ENCODE assay signal across 1 cellular context in genomic region chr1:116570358-116571214, GRCh38.
TF ChIP-seq lines count a peak whose summit lies in the region.

Gene CD58 (minus strand): TSS chr1:116571026. CDS start chr1:116570972, 54 bp downstream.

TF ChIP-seq in GM23338, 12 proteins besides CTCF, POLR2A, EP300 and RAD21 (continued from another document):
- peak; percentile 70 for TF ChIP-seq ZNF462 (CRISPR knock-in tag; IDR thresholded peaks at IDR 0.05)
- TF ChIP-seq CREB1 (CRISPR knock-in tag; IDR thresholded peaks at IDR 0.05; ENCODE audit: low read depth) = peak; percentile 52
